In the genomic region with DNA sequence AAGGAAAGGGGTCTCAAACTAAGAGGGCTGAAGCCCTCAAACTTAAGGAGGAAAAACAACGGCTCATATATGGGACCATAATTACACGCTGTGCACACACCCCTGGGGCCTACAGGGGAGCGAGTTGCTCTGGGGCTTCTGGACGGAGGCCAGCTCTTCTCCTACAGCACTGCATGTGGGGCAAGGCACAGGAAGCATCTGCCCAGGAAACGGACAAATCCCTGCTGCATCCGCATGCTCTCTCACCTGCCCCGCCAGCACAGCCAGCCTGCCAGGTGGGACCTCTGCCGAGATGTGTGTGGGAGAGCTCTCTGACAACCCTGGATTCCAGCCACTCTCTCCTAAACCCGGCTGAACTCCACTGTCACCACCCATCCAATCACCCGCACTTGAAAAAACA, we compare ENCODE assay signal across 10 cellular contexts. TPM values are rescaled to one million over a fixed set of nuclear protein-coding genes. Genes with fewer than 3 reads are reported as not detected.
DNase-seq lines count a peak whose midpoint lies in the region; ATAC-seq and TF ChIP-seq lines count a peak whose summit lies in the region.
"Had no signal": no experiment of that assay in that cellular context is flagged by ENCODE, and none has a peak within 500 bp of the region (broad histone marks: within the 10 kb centered on the region; RNA-seq: fewer than 3 reads in every experiment).

No MANE protein-coding gene starts in this region.

- intact Hi-C loops in adrenal gland (cut with DNase I) = no loop called here
- intact Hi-C loops in left colon (cut with DNase I, micrococcal nuclease) = no loop called here

- no peak overlapping the region for H3K23ac ChIP-seq in mesendoderm (ENCODE audit: low read length)

- no peak for TF ChIP-seq CTCF in adrenal gland (IDR thresholded peaks at IDR 0.05)

- H3K79me2 ChIP-seq in mesendoderm (ENCODE audit: control insufficient read depth, insufficient read depth, low read length) = peaks cover 5% of the 10 kb centered on the region

- H3K4me3 ChIP-seq in adrenal gland (no peak overlapping the region), mesendoderm (ENCODE audit: low read length) (no peak overlapping the region)
- H3K4me3 ChIP-seq in effector memory CD4-positive, alpha-beta T cell (ENCODE audit: insufficient read depth, low read depth, low read length, poor library complexity, severe bottlenecking) = no peak overlapping the region

- H4K5ac ChIP-seq in mesendoderm (ENCODE audit: low read length) = no peak overlapping the region

- no peak overlapping the region for H3K56ac ChIP-seq in mesendoderm (ENCODE audit: low read length)

- TF ChIP-seq POLR2A in adrenal gland (IDR thresholded peaks at IDR 0.05) = no peak

- H3K4me2 ChIP-seq in mesendoderm (ENCODE audit: low read length) = no peak overlapping the region

- no peak overlapping the region for H2BK5ac ChIP-seq in mesendoderm (ENCODE audit: low read length)

- H3K27me3 ChIP-seq in adrenal gland (no peaks in the 10 kb centered on the region), mesendoderm (ENCODE audit: insufficient read depth, low read length, poor library complexity) (no peaks in the 10 kb centered on the region)
- no peaks in the 10 kb centered on the region for H3K27me3 ChIP-seq in effector memory CD4-positive, alpha-beta T cell (replicated peaks; ENCODE audit: control insufficient read depth, insufficient read depth, low read length, poor library complexity, severe bottlenecking)

- DNase-seq in COR-L47 (lab: John Stamatoyannopoulos, UW) (peak; percentile 91), NCI-H1436 (lab: John Stamatoyannopoulos, UW) (peak; percentile 67), adrenal gland (no peak), left colon (peak; percentile 57 to 59), mesendoderm (no peak)
- DNase-seq in effector memory CD4-positive, alpha-beta T cell = no peak
- DNase-seq: activated CD4-positive, alpha-beta T cell treated with anti-CD3 and anti-CD28 coated beads for 48 hours; NCI-H82 had no signal

- H2BK15ac ChIP-seq in mesendoderm (replicated peaks; ENCODE audit: low read depth) = no peak overlapping the region

- 54 to 72% (median 64%) methylated on average over 8 to 10 of the region's 10 CpGs for WGBS in adrenal gland, 4 donors
- WGBS in mesendoderm (ENCODE audit: extremely low coverage, insufficient coverage, low lambda C conversion rate) = no CpG with 5 or more reads among the region's 10 CpGs

- H3K4me1 ChIP-seq in adrenal gland (replicated peaks in 1 of 2) = peaks cover 14 to 18% of the 10 kb centered on the region in 2 donors
- no peaks in the 10 kb centered on the region for H3K4me1 ChIP-seq in effector memory CD4-positive, alpha-beta T cell (ENCODE audit: control insufficient read depth, insufficient read depth, low read length, poor library complexity, severe bottlenecking)
- H3K4me1 ChIP-seq in mesendoderm (ENCODE audit: control insufficient read depth, low read depth, low read length) = no peaks in the 10 kb centered on the region

- no peak overlapping the region for H3K18ac ChIP-seq in mesendoderm (ENCODE audit: low read length)

- ATAC-seq in left colon (peak; percentile 65), HG02852 (IDR thresholded peaks at IDR 0.05; ENCODE audit: unreplicated experiment) (no peak), HG03354 (IDR thresholded peaks at IDR 0.05; ENCODE audit: poor library complexity, severe bottlenecking, unreplicated experiment) (no peak)

- no peak overlapping the region for H2BK120ac ChIP-seq in mesendoderm (ENCODE audit: low read depth, low read length)

- no peak overlapping the region for H4K8ac ChIP-seq in mesendoderm (ENCODE audit: low read depth, low read length)

- peaks cover 0 to 11% of the 10 kb centered on the region in 2 donors for H3K36me3 ChIP-seq in adrenal gland (replicated peaks in 1 of 2)
- H3K36me3 ChIP-seq in effector memory CD4-positive, alpha-beta T cell (ENCODE audit: control insufficient read depth, insufficient read depth, low read length) = peaks cover 12% of the 10 kb centered on the region
- H3K36me3 ChIP-seq in mesendoderm (ENCODE audit: control insufficient read depth, insufficient read depth, low read length) = peaks cover 9% of the 10 kb centered on the region

- peak overlapping the region in 3 of 5 donors; percentile 15 to 60 (median 56) for H3K27ac ChIP-seq in adrenal gland
- H3K27ac ChIP-seq in effector memory CD4-positive, alpha-beta T cell (ENCODE audit: insufficient read depth, low read length, poor library complexity, severe bottlenecking) = no peak overlapping the region
- no peak overlapping the region for H3K27ac ChIP-seq in mesendoderm (ENCODE audit: low read depth, low read length)

- H3K4ac ChIP-seq in mesendoderm (ENCODE audit: low read depth, low read length) = no peak overlapping the region

- no peak overlapping the region for H3K9ac ChIP-seq in mesendoderm (ENCODE audit: low read length)

- H3K79me1 ChIP-seq in mesendoderm (ENCODE audit: low read length) = peaks cover 12% of the 10 kb centered on the region

- no peaks in the 10 kb centered on the region for H3K9me3 ChIP-seq in adrenal gland (replicated peaks in 1 of 3)
- H3K9me3 ChIP-seq in effector memory CD4-positive, alpha-beta T cell (ENCODE audit: control insufficient read depth, low read length) = no peaks in the 10 kb centered on the region

- H2AK5ac ChIP-seq in mesendoderm (ENCODE audit: low read length) = no peak overlapping the region

RNA-seq across cellular contexts. Expression of a gene that starts 54.1 kb away (rescaled TPM):
- total RNA-seq in adrenal gland (100 to 1,000 TPM in 7 of 8 donors, 10 to 100 TPM in 1; 75.4 to 160 (median 107) TPM), left colon (10 to 100 TPM; 59.6 to 78.0 TPM)
- polyA plus RNA-seq in adrenal gland = 100 to 1,000 TPM in 1 of 3 donors, 10 to 100 TPM in 2; 24.9 to 174 (median 28.7) TPM
- polyA plus RNA-seq in mesendoderm (2013, experiment 1 of 2) = 131 TPM
- polyA plus RNA-seq in mesendoderm (2013, experiment 2 of 2) = 133 TPM

RNA-seq across cellular contexts. Expression of a gene that starts 54.2 kb away (rescaled TPM):
- 10 to 100 TPM in 6 of 8 donors, 1 to 10 TPM in 2; 5.8 to 21.6 (median 13.7) TPM for total RNA-seq in adrenal gland
- 1 to 10 TPM; 2.7 to 6.7 (median 5.2) TPM for polyA plus RNA-seq in adrenal gland
- 1 to 10 TPM; 5.5 to 5.7 TPM for total RNA-seq in left colon
- 5.3 TPM for polyA plus RNA-seq in mesendoderm (2013, experiment 1 of 2)
- polyA plus RNA-seq in mesendoderm (2013, experiment 2 of 2) = 5.6 TPM

Comparison
In these comparisons a context has a peak if more than half of its experiments do, and no peak if none do; other contexts are left out.
1. DNase-seq: peak in COR-L47 (single experiment), NCI-H1436 (single experiment) and left colon (2 of 2); none in adrenal gland (0 of 7), effector memory CD4-positive, alpha-beta T cell (0 of 3) and mesendoderm (single experiment).
2. H3K27ac ChIP-seq: peak in adrenal gland (3 of 5); none in effector memory CD4-positive, alpha-beta T cell (single experiment) and mesendoderm (single experiment).